In the genomic region with DNA sequence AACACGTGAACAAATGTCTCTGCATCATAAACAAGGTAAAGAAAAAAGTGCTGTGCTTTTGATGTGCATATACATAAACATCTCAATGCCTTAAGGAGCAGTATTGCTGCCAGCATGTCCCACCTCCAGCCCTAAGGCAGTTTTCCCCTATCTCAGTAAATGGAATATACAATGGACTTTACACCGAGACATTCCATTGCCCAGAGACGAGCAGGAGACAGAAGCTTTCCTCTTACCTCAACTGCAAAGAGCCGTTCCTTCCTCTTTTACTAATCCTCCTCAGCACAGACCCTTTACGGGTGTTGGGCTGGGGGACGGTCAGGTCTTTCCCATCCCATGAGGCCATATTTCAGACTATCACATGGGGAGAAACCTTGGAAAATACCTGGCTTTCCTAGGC, we compare ENCODE assay signal across 6 cellular contexts. TPM values are rescaled to one million over a fixed set of nuclear protein-coding genes. Genes with fewer than 3 reads are reported as not detected.
"Had no signal": no experiment of that assay in that cellular context is flagged by ENCODE, and none has a peak within 500 bp of the region (broad histone marks: within the 10 kb centered on the region; RNA-seq: fewer than 3 reads in every experiment).

No MANE protein-coding gene starts in this region.

RNA-seq across cellular contexts. Expression of a gene that starts 11.1 kb away (rescaled TPM):
- total RNA-seq: HepG2, HT-29, HT1080, IMR-90, K562 had no signal
- polyA plus RNA-seq: HepG2, IgD-negative memory B cell, IMR-90, K562 had no signal

RNA-seq across cellular contexts. Expression of a gene that starts 14.0 kb away (rescaled TPM):
- total RNA-seq: HepG2, HT-29, HT1080, IMR-90, K562 had no signal
- polyA plus RNA-seq: HepG2, IgD-negative memory B cell, IMR-90, K562 had no signal

RNA-seq across cellular contexts. Expression of a gene that starts 43.2 kb away (rescaled TPM):
- total RNA-seq: HepG2, HT-29, HT1080, IMR-90, K562 had no signal
- polyA plus RNA-seq: HepG2, IgD-negative memory B cell, IMR-90, K562 had no signal
